8 cellular contexts compared by ENCODE assay signal in genomic region chr1:19932866-19933265, GRCh38.
"Had no signal": no experiment of that assay in that cellular context is flagged by ENCODE, and none has a peak within 500 bp of the region (broad histone marks: within the 10 kb centered on the region; RNA-seq: fewer than 3 reads in every experiment).

No MANE protein-coding gene starts in this region.

- ATAC-seq: HCT116, K562 had no signal

- DNase-seq: GM23248, GOT3, H7, IMR-90, KG1 had no signal

- H3K9me3 ChIP-seq: HAP-1 had no signal

- H3K4me1 ChIP-seq: HAP-1 had no signal

- H3K36me3 ChIP-seq: HAP-1 had no signal

- FAIRE-seq: K562 had no signal

- H3K4me3 ChIP-seq: GM23248, HAP-1, K562 had no signal

- H3K27ac ChIP-seq: GM23248 had no signal
